Comparison of ENCODE assay signal across 21 cellular contexts in genomic region chr6:35557239-35557638, GRCh38. TPM values are rescaled to one million over a fixed set of nuclear protein-coding genes. Genes with fewer than 3 reads are reported as not detected.
A peak's percentile ranks its signal among the peaks of the same experiment; 100 is the strongest.
DNase-seq lines count a peak whose midpoint lies in the region; ATAC-seq, FAIRE-seq and TF ChIP-seq lines count a peak whose summit lies in the region.
"Had no signal": no experiment of that assay in that cellular context is flagged by ENCODE, and none has a peak within 500 bp of the region (broad histone marks: within the 10 kb centered on the region; RNA-seq: fewer than 3 reads in every experiment).

No MANE protein-coding gene starts in this region.

- H3K27ac ChIP-seq in right lobe of liver (no peak overlapping the region), HepG2 (ENCODE audit: extremely low read length, insufficient read depth, low read length) (no peak overlapping the region)
- H3K27ac ChIP-seq: BLaER1, Peyer's patch had no signal

- H3K79me2 ChIP-seq in HepG2 (ENCODE audit: insufficient read depth, low read length) = no peaks in the 10 kb centered on the region

- no peak overlapping the region for H3K9ac ChIP-seq in HepG2 (ENCODE audit: insufficient read depth, low read depth, low read length)
- H3K9ac ChIP-seq: BLaER1 had no signal

- DNase-seq in right lobe of liver = no peak
- DNase-seq in HepG2 (ENCODE audit: low spot score) = no peak
- DNase-seq in left ventricle myocardium superior = no peak
- peak; percentile 14 for DNase-seq in pons (ENCODE audit: low spot score)
- DNase-seq in A172 (ENCODE audit: low spot score) = no peak
- no peak for DNase-seq in NCI-H2107 treated with DMSO at 0.1 percent for 48 hours (lab: John Stamatoyannopoulos, UW; ENCODE audit: unreplicated experiment)
- no peak for DNase-seq in NCI-H2171 (lab: John Stamatoyannopoulos, UW)
- DNase-seq: CD8-positive, alpha-beta memory T cell; DMS53; EL; NCI-H1417 treated with DMSO at 0.1 percent for 48 hours; NCI-H187 treated with DMSO at 0.1 percent for 48 hours; NCI-H345; NCI-H526; Peyer's patch had no signal

- H3K4me3 ChIP-seq in right lobe of liver = no peak overlapping the region
- H3K4me3 ChIP-seq in HepG2 (replicated peaks in 1 of 3; ENCODE audit: insufficient read depth in 1 of 3, low read depth in 2 of 3, low read length in 3 of 3) = no peak overlapping the region
- H3K4me3 ChIP-seq: BLaER1, GM12878, GM23338, K562, Peyer's patch had no signal

- BruUV-seq in HepG2 (replicated peaks; lab: Mats Ljungman, UMichigan) = no TSS peak

- H3K27me3 ChIP-seq in right lobe of liver = no peaks in the 10 kb centered on the region
- H3K27me3 ChIP-seq in HepG2 (ENCODE audit: control insufficient read depth in 1 of 2, insufficient read depth in 2 of 2, low read length in 2 of 2) = peaks cover 2 to 29% of the 10 kb centered on the region in 2 experiments; a peak in 4 of 5 replicates
- H3K27me3 ChIP-seq: BLaER1, Peyer's patch had no signal

- H3K36me3 ChIP-seq in right lobe of liver (no peaks in the 10 kb centered on the region), HepG2 (replicated peaks in 1 of 2; ENCODE audit: control insufficient read depth in 1 of 2, insufficient read depth in 2 of 2, low read length in 2 of 2) (no peaks in the 10 kb centered on the region)
- H3K36me3 ChIP-seq: BLaER1, Peyer's patch had no signal

- intact Hi-C loops in right lobe of liver (cut with DNase I) = no loop called here
- intact Hi-C loops in HepG2 (cut with micrococcal nuclease; ENCODE audit: unreplicated experiment) = no loop called here
- intact Hi-C loops in left ventricle myocardium superior (cut with micrococcal nuclease) = no loop called here

- ATAC-seq in right lobe of liver (peak in 3 of 4 donors; percentile 36 to 58 (median 56)), HepG2 (no peak), left ventricle myocardium superior (peak; percentile 56)
- ATAC-seq: GM12878, GM23338, HCT116, K562 had no signal

- FAIRE-seq in HepG2 (lab: Jason Lieb, UNC) = no peak
- FAIRE-seq: GM12878, K562 had no signal

- TF ChIP-seq POLR2A in right lobe of liver (IDR thresholded peaks at IDR 0.05) (no peak), HepG2 (IDR thresholded peaks at IDR 0.05; ENCODE audit: insufficient read depth in 1 of 2, low read depth in 2 of 2, low read length in 2 of 2) (no peak)

- no peaks in the 10 kb centered on the region for H4K20me1 ChIP-seq in HepG2 (ENCODE audit: insufficient read depth, low read length)
- H4K20me1 ChIP-seq: BLaER1 had no signal

- no peaks in the 10 kb centered on the region for H3K4me1 ChIP-seq in right lobe of liver
- no peaks in the 10 kb centered on the region for H3K4me1 ChIP-seq in HepG2 (ENCODE audit: insufficient read depth, low read length)
- H3K4me1 ChIP-seq: Peyer's patch had no signal

- H3K9me3 ChIP-seq in right lobe of liver (no peaks in the 10 kb centered on the region), HepG2 (ENCODE audit: low read length) (no peaks in the 10 kb centered on the region)
- H3K9me3 ChIP-seq: BLaER1 had no signal

- no peak for TF ChIP-seq CTCF in right lobe of liver (IDR thresholded peaks at IDR 0.05)
- TF ChIP-seq CTCF in HepG2 (CRISPR knock-in tag; IDR thresholded peaks at IDR 0.05) = no peak

- H3K4me2 ChIP-seq in HepG2 (ENCODE audit: low read depth, low read length) = no peak overlapping the region
- H3K4me2 ChIP-seq: GM23338 had no signal

- POLR2A ChIA-PET in HepG2 (lab: Yijun Ruan, JAX) = interaction anchor here (0.6 kb wide), 1 partner anchor 105 kb away, joined by 3 read pairs; no protein-coding TSS in a partner anchor

- in situ Hi-C loops in HepG2 (cut with HindIII; ENCODE audit: extremely low pct_ligation_motif_present, low pct_unique_long_range_greater_than_20kb) = no loop called here

- WGBS in right lobe of liver (ENCODE audit: insufficient coverage, low coverage, low lambda C conversion rate, missing lambda C conversion rate) = 48% methylated on average over 3 of the region's 6 CpGs
- 52% methylated on average over 5 of the region's 6 CpGs for WGBS in HepG2 (ENCODE audit: low lambda C conversion rate)

- TF ChIP-seq RAD21 in HepG2 (CRISPR knock-in tag; IDR thresholded peaks at IDR 0.05) = no peak

- CTCF ChIA-PET in HepG2 (lab: Yijun Ruan, JAX; ENCODE audit: low intra/inter-chr PET ratio, low total read pairs) = no interaction called here

- no peak overlapping the region for H2AFZ ChIP-seq in HepG2 (ENCODE audit: low read length)
- H2AFZ ChIP-seq: GM23338 had no signal

- TF ChIP-seq EP300 in HepG2 (IDR thresholded peaks at IDR 0.05; ENCODE audit: low read depth in 2 of 2, low read length in 2 of 2) = no peak
- no peak for TF ChIP-seq EP300 in HepG2 (CRISPR knock-in tag; IDR thresholded peaks at IDR 0.05; ENCODE audit: borderline replicate concordance)

TF ChIP-seq in HepG2, 621 proteins besides CTCF, POLR2A, EP300 and RAD21:
- no peak for TF ChIP-seq ETV5 (CRISPR knock-in tag; IDR thresholded peaks at IDR 0.05; ENCODE audit: borderline replicate concordance)

RNA-seq across cellular contexts. Expression of gene TULP1, which starts 44.5 kb away (rescaled TPM):
- not detected for total RNA-seq in right lobe of liver
- not detected in 2 replicates for total RNA-seq in HepG2 (2016; rRNA removed; fragmentation: Illumina TruSeq; extraction: Trizol)
- total RNA-seq in HepG2 (2016; cell fraction: cytosol; rRNA removed; fragmentation: Illumina TruSeq; extraction: Trizol; ENCODE audit: low read depth) = 0.35 TPM in 1 of 2 replicates, not detected in the other
- total RNA-seq in HepG2 (2016; cell fraction: insoluble cytoplasmic fraction; rRNA removed; fragmentation: Illumina TruSeq; extraction: Trizol) = not detected in 2 replicates
- not detected in 2 replicates for total RNA-seq in HepG2 (2016; cell fraction: membrane; rRNA removed; fragmentation: Illumina TruSeq; extraction: Trizol)
- not detected in 2 replicates for total RNA-seq in HepG2 (2016; cell fraction: nucleus; rRNA removed; fragmentation: Illumina TruSeq; extraction: Trizol)
- not detected in 2 replicates for polyA plus RNA-seq in HepG2 (2011; rRNA removed)
- not detected in 2 replicates for polyA plus RNA-seq in HepG2 (2011; cell fraction: cytosol; rRNA removed)
- not detected in 2 replicates for polyA plus RNA-seq in HepG2 (2011; cell fraction: nucleus; rRNA removed)
- polyA plus RNA-seq in HepG2 (2012) = not detected in 2 replicates
- not detected in 2 replicates for polyA plus RNA-seq in HepG2 (2016; cell fraction: cytosol; fragmentation: Illumina TruSeq; extraction: Trizol; ENCODE audit: low read depth)
- not detected in 2 replicates for polyA plus RNA-seq in HepG2 (2016; cell fraction: insoluble cytoplasmic fraction; fragmentation: Illumina TruSeq; extraction: Trizol; ENCODE audit: low read depth)
- not detected in 2 replicates for polyA plus RNA-seq in HepG2 (2016; cell fraction: membrane; fragmentation: Illumina TruSeq; extraction: Trizol; ENCODE audit: low read depth)
- not detected in 2 replicates for polyA plus RNA-seq in HepG2 (2016; cell fraction: nucleus; fragmentation: Illumina TruSeq; extraction: Trizol; ENCODE audit: insufficient read depth, low read depth)
- not detected in 2 replicates for polyA minus RNA-seq in HepG2 (2011; rRNA and poly(A)+ RNA removed; ENCODE audit: low replicate concordance)
- not detected in 2 replicates for polyA minus RNA-seq in HepG2 (2011; cell fraction: cytosol; rRNA and poly(A)+ RNA removed)
- not detected in 2 replicates for polyA minus RNA-seq in HepG2 (2011; cell fraction: nucleus; rRNA and poly(A)+ RNA removed)
- not detected for total RNA-seq in left ventricle myocardium superior
- not detected in 2 replicates for total RNA-seq in A172 (2014; rRNA removed; shearing (Covaris generic))
- total RNA-seq: A673; CD8-positive, alpha-beta memory T cell; GM12878; Peyer's patch had no signal
- polyA plus RNA-seq: CD8-positive, alpha-beta memory T cell; GM12878 had no signal
